16 cellular contexts compared by ENCODE assay signal in genomic region chr1:111618081-111618480, GRCh38. TPM values are rescaled to one million over a fixed set of nuclear protein-coding genes. Genes with fewer than 3 reads are reported as not detected.
DNase-seq lines count a peak whose midpoint lies in the region; ATAC-seq and TF ChIP-seq lines count a peak whose summit lies in the region.
"Had no signal": no experiment of that assay in that cellular context is flagged by ENCODE, and none has a peak within 500 bp of the region (broad histone marks: within the 10 kb centered on the region; RNA-seq: fewer than 3 reads in every experiment).

No MANE protein-coding gene starts in this region.

- no peak for TF ChIP-seq CTCF in HEK293 (tag by site-specific recombination; IDR thresholded peaks at IDR 0.05)
- no peak for TF ChIP-seq CTCF in neural crest cell (conservative IDR thresholded peaks at IDR 0.05)
- no peak for TF ChIP-seq CTCF in thyroid gland (IDR thresholded peaks at IDR 0.05)

- no peaks in the 10 kb centered on the region for H3K27me3 ChIP-seq in thyroid gland
- H3K27me3 ChIP-seq: dorsolateral prefrontal cortex, left lung had no signal

- H3K36me3 Mint-ChIP-seq in activated CD4-positive, alpha-beta T cell treated with anti-CD3 and anti-CD28 coated beads, Interleukin-2, amount 10 ng/mL, durations not matched to agents 24 days and 14 days (ENCODE audit: low read depth): peaks cover 41% of the 10 kb centered on the region
- H3K36me3 Mint-ChIP-seq in activated naive CD8-positive, alpha-beta T cell treated with anti-CD3 and anti-CD28 coated beads, Interleukin-2, amount 10 ng/mL, durations not matched to agents 7 days and 5 days: peaks cover 12% of the 10 kb centered on the region
- H3K36me3 Mint-ChIP-seq in neural crest cell (ENCODE audit: low read depth): peaks cover 2% of the 10 kb centered on the region

- no peak for ATAC-seq in activated naive CD8-positive, alpha-beta T cell treated with anti-CD3 and anti-CD28 coated beads, Interleukin-2, amount 10 ng/mL, durations not matched to agents 7 days and 5 days (ENCODE audit: low read depth)
- no peak for ATAC-seq in HG02981 (IDR thresholded peaks at IDR 0.05; ENCODE audit: unreplicated experiment)
- ATAC-seq: left lung, right cardiac atrium had no signal

- H3K36me3 ChIP-seq in HEK293 (ENCODE audit: control insufficient read depth in 2 of 2, insufficient read depth in 1 of 2, low read length in 2 of 2) (no peaks in the 10 kb centered on the region), thyroid gland (no peaks in the 10 kb centered on the region)
- H3K36me3 ChIP-seq: left lung had no signal

- CTCF ChIA-PET in HEK293 (lab: Yijun Ruan, JAX): no interaction called here

- no peaks in the 10 kb centered on the region for H3K27me3 Mint-ChIP-seq in activated CD4-positive, alpha-beta T cell treated with anti-CD3 and anti-CD28 coated beads, Interleukin-2, amount 10 ng/mL, durations not matched to agents 24 days and 14 days
- no peaks in the 10 kb centered on the region for H3K27me3 Mint-ChIP-seq in activated naive CD8-positive, alpha-beta T cell treated with anti-CD3 and anti-CD28 coated beads, Interleukin-2, amount 10 ng/mL, durations not matched to agents 7 days and 5 days
- H3K27me3 Mint-ChIP-seq in neural crest cell (ENCODE audit: low read depth): no peaks in the 10 kb centered on the region

- intact Hi-C loops in activated CD4-positive, alpha-beta T cell treated with anti-CD3 and anti-CD28 coated beads, Interleukin-2, amount 10 ng/mL, durations not matched to agents 24 days and 14 days (cut with micrococcal nuclease): loop anchor here (10.0 kb wide), 1 partner anchor 473 kb away; the partner anchor contains the start of genes CEPT1 and DRAM2
- intact Hi-C loops in thyroid gland (cut with DNase I): no loop called here

- WGBS in thyroid gland, 2 donors: 83% methylated on average over 2 of the region's 2 CpGs

- H3K27ac ChIP-seq in HEK293 (ENCODE audit: extremely low read depth, low read depth, low read length) (no peak overlapping the region), thyroid gland (no peak overlapping the region)

- TF ChIP-seq POLR2A in thyroid gland (IDR thresholded peaks at IDR 0.05): no peak

- POLR2A ChIA-PET in HEK293 (lab: Yijun Ruan, JAX): no interaction called here
- POLR2A ChIA-PET in activated naive CD8-positive, alpha-beta T cell treated with anti-CD3 and anti-CD28 coated beads, Interleukin-2, amount 10 ng/mL, durations not matched to agents 7 days and 5 days (lab: Charles Lee): interaction anchor here (0.7 to 6.7 kb wide), 5 partner anchors 19 to 110 kb away, joined by 3 to 98 read pairs (median 4); no protein-coding TSS in a partner anchor

- peak overlapping the region; percentile 88 for H3K27ac Mint-ChIP-seq in activated CD4-positive, alpha-beta T cell treated with anti-CD3 and anti-CD28 coated beads, Interleukin-2, amount 10 ng/mL, durations not matched to agents 24 days and 14 days
- peak overlapping the region; percentile 83 for H3K27ac Mint-ChIP-seq in activated naive CD8-positive, alpha-beta T cell treated with anti-CD3 and anti-CD28 coated beads, Interleukin-2, amount 10 ng/mL, durations not matched to agents 7 days and 5 days
- H3K27ac Mint-ChIP-seq in neural crest cell (ENCODE audit: unreplicated experiment): no peak overlapping the region
- H3K27ac Mint-ChIP-seq: nephron progenitor cell had no signal

- H3K4me1 Mint-ChIP-seq in activated CD4-positive, alpha-beta T cell treated with anti-CD3 and anti-CD28 coated beads, Interleukin-2, amount 10 ng/mL, durations not matched to agents 24 days and 14 days: peaks cover 62% of the 10 kb centered on the region
- peaks cover 52% of the 10 kb centered on the region for H3K4me1 Mint-ChIP-seq in activated naive CD8-positive, alpha-beta T cell treated with anti-CD3 and anti-CD28 coated beads, Interleukin-2, amount 10 ng/mL, durations not matched to agents 7 days and 5 days
- peaks cover 30% of the 10 kb centered on the region for H3K4me1 Mint-ChIP-seq in neural crest cell

- DNase-seq in activated CD4-positive, alpha-beta T cell treated with anti-CD3 and anti-CD28 coated beads, Interleukin-2, amount 10 ng/mL, durations not matched to agents 24 days and 14 days: no peak
- no peak for DNase-seq in activated CD4-positive, alpha-beta T cell treated with anti-CD3 and anti-CD28 coated beads for 4 hours
- DNase-seq in activated naive CD8-positive, alpha-beta T cell treated with anti-CD3 and anti-CD28 coated beads, Interleukin-2, amount 10 ng/mL, durations not matched to agents 7 days and 5 days: no peak
- DNase-seq in neural crest cell (ENCODE audit: low read depth, low spot score) (no peak), thyroid gland (no peak), AML-193 (lab: John Stamatoyannopoulos, UW) (no peak)
- DNase-seq: anterior cingulate cortex; dorsolateral prefrontal cortex; left lung; NCI-H2081 treated with DMSO at 0.1 percent for 48 hours; nephron progenitor cell; right cardiac atrium; SHP77; stimulated activated CD4-positive, alpha-beta T cell treated with anti-CD3 and anti-CD28 coated beads, Interleukin-4, amount 100 ng/mL, for 1 hour had no signal

- peaks cover 5% of the 10 kb centered on the region for H3K9me3 Mint-ChIP-seq in activated CD4-positive, alpha-beta T cell treated with anti-CD3 and anti-CD28 coated beads, Interleukin-2, amount 10 ng/mL, durations not matched to agents 24 days and 14 days
- peaks cover 2% of the 10 kb centered on the region for H3K9me3 Mint-ChIP-seq in activated naive CD8-positive, alpha-beta T cell treated with anti-CD3 and anti-CD28 coated beads, Interleukin-2, amount 10 ng/mL, durations not matched to agents 7 days and 5 days
- H3K9me3 Mint-ChIP-seq in neural crest cell: no peaks in the 10 kb centered on the region

- no peaks in the 10 kb centered on the region for H3K4me1 ChIP-seq in HEK293 (ENCODE audit: control insufficient read depth, insufficient read depth, low read length)
- H3K4me1 ChIP-seq in thyroid gland: peaks cover 12 to 20% of the 10 kb centered on the region in 2 donors

- no peaks in the 10 kb centered on the region for H3K9me3 ChIP-seq in HEK293 (ENCODE audit: control insufficient read depth, insufficient read depth, low read depth, low read length)
- H3K9me3 ChIP-seq in thyroid gland: no peaks in the 10 kb centered on the region
- H3K9me3 ChIP-seq: left lung had no signal

- peak overlapping the region; percentile 86 for H3K4me3 Mint-ChIP-seq in activated CD4-positive, alpha-beta T cell treated with anti-CD3 and anti-CD28 coated beads, Interleukin-2, amount 10 ng/mL, durations not matched to agents 24 days and 14 days
- peak overlapping the region; percentile 25 for H3K4me3 Mint-ChIP-seq in activated naive CD8-positive, alpha-beta T cell treated with anti-CD3 and anti-CD28 coated beads, Interleukin-2, amount 10 ng/mL, durations not matched to agents 7 days and 5 days
- peak overlapping the region; percentile 63 for H3K4me3 Mint-ChIP-seq in neural crest cell

- H3K4me3 ChIP-seq in HEK293 (ENCODE audit: low read depth, low read length) (no peak overlapping the region), thyroid gland (replicated peaks in 1 of 3) (no peak overlapping the region)

TF ChIP-seq in HEK293, 187 proteins besides CTCF, POLR2A, EP300 and RAD21:
- no peak for TF ChIP-seq ZNF248 (tag by site-specific recombination; IDR thresholded peaks at IDR 0.05)
- TF ChIP-seq PRDM1 (tag by site-specific recombination; IDR thresholded peaks at IDR 0.05): peak; percentile 67; the same call in 1 of the 2 replicates

RNA-seq across cellular contexts. Expression of gene RAP1A, which starts 1.5 kb away (rescaled TPM):
- total RNA-seq in activated CD4-positive, alpha-beta T cell treated with anti-CD3 and anti-CD28 coated beads, Interleukin-2, amount 10 ng/mL, durations not matched to agents 24 days and 14 days: 306 and 307 TPM in 2 replicates
- total RNA-seq in activated naive CD8-positive, alpha-beta T cell treated with anti-CD3 and anti-CD28 coated beads, Interleukin-2, amount 10 ng/mL, durations not matched to agents 7 days and 5 days: 100 to 1,000 TPM; 134 to 139 TPM
- total RNA-seq in neural crest cell (32.5 and 34.0 TPM in 2 replicates), thyroid gland (10 to 100 TPM; 54.2 to 91.7 (median 71.9) TPM)

Comparison
In these comparisons a context has a peak if more than half of its experiments do, and no peak if none do; other contexts are left out.
1. H3K4me3 Mint-ChIP-seq: peak in every context shown above with its lines; median percentile 86 in activated CD4-positive, alpha-beta T cell treated with anti-CD3 and anti-CD28 coated beads, Interleukin-2, amount 10 ng/mL, durations not matched to agents 24 days and 14 days; 63 in neural crest cell; 25 in activated naive CD8-positive, alpha-beta T cell treated with anti-CD3 and anti-CD28 coated beads, Interleukin-2, amount 10 ng/mL, durations not matched to agents 7 days and 5 days.